ENCODE assay signal across 9 cellular contexts in the genomic region with DNA sequence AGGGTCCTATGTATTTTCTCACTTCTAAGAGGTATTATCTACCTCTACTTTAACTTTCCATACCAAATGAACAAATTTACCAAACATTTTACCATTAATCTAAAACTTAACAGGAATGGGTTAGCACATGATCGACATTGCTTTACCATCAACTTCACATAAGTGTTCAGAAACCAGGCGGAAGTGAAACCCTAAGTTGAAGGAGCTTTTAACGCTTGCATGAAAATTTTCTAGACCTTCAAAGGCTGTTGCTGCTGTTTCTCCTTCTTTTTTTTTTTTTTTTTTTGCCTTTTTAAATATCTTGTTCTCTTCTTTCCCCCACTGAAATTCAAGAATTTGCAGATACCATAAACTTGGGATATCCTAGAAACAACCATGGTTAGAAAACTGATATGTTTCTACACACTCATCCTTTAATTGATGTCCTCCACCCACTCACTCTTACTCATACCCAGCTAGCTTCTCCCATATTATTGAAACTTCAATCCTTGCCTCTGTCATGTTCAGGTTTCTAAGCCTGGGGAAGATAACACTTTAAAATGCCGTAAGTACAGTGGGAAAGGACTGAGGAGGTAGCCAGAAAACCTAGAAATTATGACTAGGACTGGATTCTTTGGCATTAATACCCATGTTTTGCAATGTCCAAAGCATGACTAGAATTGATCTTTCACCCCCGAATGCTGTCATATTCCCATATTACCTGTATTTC. TPM values are rescaled to one million over a fixed set of nuclear protein-coding genes. Genes with fewer than 3 reads are reported as not detected.
DNase-seq lines count a peak whose midpoint lies in the region; ATAC-seq and TF ChIP-seq lines count a peak whose summit lies in the region.
"Had no signal": no experiment of that assay in that cellular context is flagged by ENCODE, and none has a peak within 500 bp of the region (broad histone marks: within the 10 kb centered on the region; RNA-seq: fewer than 3 reads in every experiment).

No MANE protein-coding gene starts in this region.

- peak overlapping the region; percentile 63 for H3K4me3 Mint-ChIP-seq in activated T-helper 17 cell treated with anti-CD3 and anti-CD28 coated beads, Interleukin-2, amount 50 U/mL, for 72 hours
- no peak overlapping the region for H3K4me3 Mint-ChIP-seq in chondrocyte (ENCODE audit: unreplicated experiment)

- H3K9me3 Mint-ChIP-seq in activated naive CD4-positive, alpha-beta T cell treated with anti-CD3 and anti-CD28 coated beads, Interleukin-2, amount 50 U/mL, for 72 hours = no peaks in the 10 kb centered on the region
- no peaks in the 10 kb centered on the region for H3K9me3 Mint-ChIP-seq in activated T-helper 17 cell treated with anti-CD3 and anti-CD28 coated beads, Interleukin-2, amount 50 U/mL, for 72 hours
- no peaks in the 10 kb centered on the region for H3K9me3 Mint-ChIP-seq in chondrocyte (ENCODE audit: low read depth)

- H3K27me3 Mint-ChIP-seq in activated T-helper 17 cell treated with anti-CD3 and anti-CD28 coated beads, Interleukin-2, amount 50 U/mL, for 72 hours = no peaks in the 10 kb centered on the region
- H3K27me3 Mint-ChIP-seq in chondrocyte (ENCODE audit: low read depth) = no peaks in the 10 kb centered on the region

- H3K36me3 Mint-ChIP-seq in activated naive CD4-positive, alpha-beta T cell treated with anti-CD3 and anti-CD28 coated beads, Interleukin-2, amount 50 U/mL, for 72 hours = no peaks in the 10 kb centered on the region
- peaks cover 6% of the 10 kb centered on the region for H3K36me3 Mint-ChIP-seq in activated T-helper 17 cell treated with anti-CD3 and anti-CD28 coated beads, Interleukin-2, amount 50 U/mL, for 72 hours (ENCODE audit: low read depth)
- peaks cover 2% of the 10 kb centered on the region for H3K36me3 Mint-ChIP-seq in chondrocyte (ENCODE audit: low read depth)

- TF ChIP-seq CTCF in chondrocyte (IDR thresholded peaks at IDR 0.05) = no peak

- peak overlapping the region in 1 of 2 donors; percentile 20 for H3K27ac Mint-ChIP-seq in activated naive CD4-positive, alpha-beta T cell treated with anti-CD3 and anti-CD28 coated beads, Interleukin-2, amount 50 U/mL, for 72 hours
- H3K27ac Mint-ChIP-seq in activated T-helper 17 cell treated with anti-CD3 and anti-CD28 coated beads, Interleukin-2, amount 50 U/mL, for 72 hours = peak overlapping the region; percentile 58
- no peak overlapping the region for H3K27ac Mint-ChIP-seq in chondrocyte (ENCODE audit: unreplicated experiment)

- H3K4me1 Mint-ChIP-seq in activated T-helper 17 cell treated with anti-CD3 and anti-CD28 coated beads, Interleukin-2, amount 50 U/mL, for 72 hours = peaks cover 46% of the 10 kb centered on the region
- peaks cover 12% of the 10 kb centered on the region for H3K4me1 Mint-ChIP-seq in chondrocyte (ENCODE audit: low read depth)

- peak; percentile 74 to 81 for ATAC-seq in activated naive CD4-positive, alpha-beta T cell treated with anti-CD3 and anti-CD28 coated beads, Interleukin-2, amount 50 U/mL, for 72 hours
- ATAC-seq in HG03139 (IDR thresholded peaks at IDR 0.05; ENCODE audit: unreplicated experiment) = peak; percentile 69
- ATAC-seq in activated T-helper 17 cell treated with anti-CD3 and anti-CD28 coated beads, Interleukin-2, amount 50 U/mL, for 72 hours (replicated peaks) = peak; percentile 95
- ATAC-seq in HG03039 (IDR thresholded peaks at IDR 0.05; ENCODE audit: unreplicated experiment) = no peak

- no peak for DNase-seq in activated naive CD4-positive, alpha-beta T cell treated with anti-CD3 and anti-CD28 coated beads, Interleukin-2, amount 50 U/mL, for 72 hours (ENCODE audit: low spot score in 2 of 2)
- DNase-seq in activated naive CD4-positive, alpha-beta T cell treated with Interleukin-2 at 50 U/mL for 16 hours = no peak
- DNase-seq in DMS53 (lab: John Stamatoyannopoulos, UW) (no peak), NCI-H345 treated with DMSO at 0.1 percent for 48 hours (lab: John Stamatoyannopoulos, UW; ENCODE audit: unreplicated experiment) (no peak), chondrocyte (ENCODE audit: low spot score) (no peak)
- DNase-seq: pancreas had no signal

RNA-seq across cellular contexts. Expression of gene MYO5A, which starts 24.7 kb away (rescaled TPM):
- total RNA-seq in activated naive CD4-positive, alpha-beta T cell treated with anti-CD3 and anti-CD28 coated beads, Interleukin-2, amount 50 U/mL, for 72 hours = 10 to 100 TPM; 14.0 to 19.5 TPM
- total RNA-seq in activated T-helper 17 cell treated with anti-CD3 and anti-CD28 coated beads, Interleukin-2, amount 50 U/mL, for 72 hours = 10 to 100 TPM; 33.1 to 59.3 TPM
- 40.9 to 44.7 TPM (median 41.0 TPM) in 3 replicates for total RNA-seq in chondrocyte
